8 cellular contexts compared by ENCODE assay signal in the genomic region with DNA sequence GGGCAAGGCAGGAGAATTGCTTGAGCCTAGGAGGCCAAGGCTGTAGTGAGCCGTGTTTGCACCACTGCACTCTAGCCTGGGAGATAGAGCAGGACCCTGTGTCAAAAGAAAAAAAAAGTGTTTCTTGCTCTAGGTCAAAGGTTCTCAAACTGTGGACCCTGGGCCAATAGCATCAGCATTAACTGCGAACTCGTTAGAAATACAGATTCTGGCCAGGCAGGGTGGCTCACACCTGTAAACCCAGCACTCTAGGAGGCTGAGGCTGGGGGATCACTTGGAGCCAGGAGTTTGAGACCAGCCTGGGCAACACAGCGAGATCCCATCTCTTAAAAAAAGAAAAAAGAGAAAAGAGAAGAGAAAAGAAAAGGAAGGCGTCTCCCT. TPM values are rescaled to one million over a fixed set of nuclear protein-coding genes. Genes with fewer than 3 reads are reported as not detected.
DNase-seq lines count a peak whose midpoint lies in the region; ATAC-seq and TF ChIP-seq lines count a peak whose summit lies in the region.

No MANE protein-coding gene starts in this region.

- H3K27me3 ChIP-seq in adrenal gland = no peaks in the 10 kb centered on the region
- no peaks in the 10 kb centered on the region for H3K27me3 ChIP-seq in left lung
- H3K27me3 ChIP-seq in testis = no peaks in the 10 kb centered on the region

- WGBS in adrenal gland, 4 donors = 42 to 50% (median 43%) methylated on average over 5 of the region's 5 CpGs
- 36 to 37% methylated on average over 4 to 5 of the region's 5 CpGs for WGBS in testis, 2 donors

- no peak for ATAC-seq in left lung

- H3K4me3 ChIP-seq in adrenal gland = peak overlapping the region in 2 of 4 donors; percentile 74 to 84
- peak overlapping the region; percentile 66 to 94 for H3K4me3 ChIP-seq in left lung
- peak overlapping the region; percentile 85 for H3K4me3 ChIP-seq in testis

- H3K27ac Mint-ChIP-seq in T-helper 2 cell treated with Interferon-gamma antibody and Interleukin-4, amounts not matched to agents 5 μg/mL and 100 μg/mL, for 36 hours = peak overlapping the region; percentile 95

- no peak for TF ChIP-seq CTCF in adrenal gland (IDR thresholded peaks at IDR 0.05)
- TF ChIP-seq CTCF in left lung (IDR thresholded peaks at IDR 0.05) = no peak
- no peak for TF ChIP-seq CTCF in testis (IDR thresholded peaks at IDR 0.05)

- no peak for DNase-seq in T-helper 2 cell treated with Interferon-gamma antibody and Interleukin-4, amounts not matched to agents 5 μg/mL and 100 μg/mL, for 36 hours (ENCODE audit: low spot score)
- DNase-seq in T-helper 2 cell (no peak), adrenal gland (no peak), left lung (no peak), testis (no peak), NCI-H146 (lab: John Stamatoyannopoulos, UW) (no peak), cerebellar cortex (ENCODE audit: low spot score) (no peak), GM03348 (ENCODE audit: low spot score) (no peak)

- peaks cover 6 to 33% of the 10 kb centered on the region in 2 donors for H3K4me1 ChIP-seq in adrenal gland (replicated peaks in 1 of 2)
- peaks cover 19 to 62% of the 10 kb centered on the region in 2 donors for H3K4me1 ChIP-seq in left lung
- peaks cover 13% of the 10 kb centered on the region for H3K4me1 ChIP-seq in testis

- H3K36me3 ChIP-seq in adrenal gland (replicated peaks in 1 of 2) (no peaks in the 10 kb centered on the region), left lung (peaks cover 0 to 10% of the 10 kb centered on the region in 2 donors), testis (ENCODE audit: low read depth, missing control alignments) (no peaks in the 10 kb centered on the region)

- peak overlapping the region; percentile 96 for H3K4me3 Mint-ChIP-seq in T-helper 2 cell treated with Interferon-gamma antibody and Interleukin-4, amounts not matched to agents 5 μg/mL and 100 μg/mL, for 36 hours

- H3K9me3 Mint-ChIP-seq in T-helper 2 cell treated with Interferon-gamma antibody and Interleukin-4, amounts not matched to agents 5 μg/mL and 100 μg/mL, for 36 hours = no peaks in the 10 kb centered on the region

- peaks cover 30% of the 10 kb centered on the region for H3K4me1 Mint-ChIP-seq in T-helper 2 cell treated with Interferon-gamma antibody and Interleukin-4, amounts not matched to agents 5 μg/mL and 100 μg/mL, for 36 hours (ENCODE audit: low read depth)

- H3K27ac ChIP-seq in adrenal gland (peak overlapping the region in 3 of 5 donors; percentile 71 to 88 (median 85)), left lung (peak overlapping the region; percentile 53 to 97), testis (peak overlapping the region; percentile 75 to 79)

- peaks cover 22% of the 10 kb centered on the region for H3K36me3 Mint-ChIP-seq in T-helper 2 cell treated with Interferon-gamma antibody and Interleukin-4, amounts not matched to agents 5 μg/mL and 100 μg/mL, for 36 hours (ENCODE audit: low read depth)

- H3K27me3 Mint-ChIP-seq in T-helper 2 cell treated with Interferon-gamma antibody and Interleukin-4, amounts not matched to agents 5 μg/mL and 100 μg/mL, for 36 hours (ENCODE audit: low read depth) = no peaks in the 10 kb centered on the region

- TF ChIP-seq POLR2A in adrenal gland (IDR thresholded peaks at IDR 0.05) (no peak), testis (IDR thresholded peaks at IDR 0.05) (no peak)

- H3K9me3 ChIP-seq in adrenal gland (replicated peaks in 1 of 3) (no peaks in the 10 kb centered on the region), left lung (no peaks in the 10 kb centered on the region), testis (no peaks in the 10 kb centered on the region)

- intact Hi-C loops in adrenal gland (cut with DNase I) (no loop called here), left lung (cut with DNase I) (no loop called here), testis (cut with DNase I; ENCODE audit: low total_unique reads) (no loop called here)

RNA-seq across cellular contexts. Expression of a gene that starts 0.9 kb away (rescaled TPM):
- total RNA-seq in adrenal gland (1 to 10 TPM; 1.5 to 6.6 (median 4.4) TPM), left lung (10 to 100 TPM in 1 of 2 donors, 1 to 10 TPM in 1; 8.9 to 14.0 TPM), testis (1 to 10 TPM; 2.2 to 2.8 TPM)
- polyA plus RNA-seq in adrenal gland (1 to 10 TPM; 2.5 to 4.4 (median 3.8) TPM), testis (ENCODE audit: insufficient read depth, low read depth, low replicate concordance) (3.6 TPM)

RNA-seq across cellular contexts. Expression of a gene that starts 22.3 kb away (rescaled TPM):
- total RNA-seq in adrenal gland (10 to 100 TPM; 12.5 to 37.4 (median 17.8) TPM), left lung (10 to 100 TPM; 22.6 to 24.5 TPM), testis (10 to 100 TPM; 16.5 to 31.7 TPM)
- polyA plus RNA-seq in adrenal gland (100 to 1,000 TPM in 2 of 3 donors, 10 to 100 TPM in 1; 39.7 to 157 (median 104) TPM), testis (ENCODE audit: insufficient read depth, low read depth, low replicate concordance) (32.0 TPM)

RNA-seq across cellular contexts. Expression of a gene that starts 51.7 kb away (rescaled TPM):
- total RNA-seq in adrenal gland (10 to 100 TPM; 17.2 to 29.4 (median 24.0) TPM), left lung (10 to 100 TPM; 39.7 to 42.4 TPM), testis (10 to 100 TPM; 25.3 to 28.3 TPM)
- polyA plus RNA-seq in adrenal gland (10 to 100 TPM; 18.0 to 37.3 (median 23.6) TPM), testis (ENCODE audit: insufficient read depth, low read depth, low replicate concordance) (25.2 TPM)
